13 cellular contexts compared by ENCODE assay signal in the genomic region with DNA sequence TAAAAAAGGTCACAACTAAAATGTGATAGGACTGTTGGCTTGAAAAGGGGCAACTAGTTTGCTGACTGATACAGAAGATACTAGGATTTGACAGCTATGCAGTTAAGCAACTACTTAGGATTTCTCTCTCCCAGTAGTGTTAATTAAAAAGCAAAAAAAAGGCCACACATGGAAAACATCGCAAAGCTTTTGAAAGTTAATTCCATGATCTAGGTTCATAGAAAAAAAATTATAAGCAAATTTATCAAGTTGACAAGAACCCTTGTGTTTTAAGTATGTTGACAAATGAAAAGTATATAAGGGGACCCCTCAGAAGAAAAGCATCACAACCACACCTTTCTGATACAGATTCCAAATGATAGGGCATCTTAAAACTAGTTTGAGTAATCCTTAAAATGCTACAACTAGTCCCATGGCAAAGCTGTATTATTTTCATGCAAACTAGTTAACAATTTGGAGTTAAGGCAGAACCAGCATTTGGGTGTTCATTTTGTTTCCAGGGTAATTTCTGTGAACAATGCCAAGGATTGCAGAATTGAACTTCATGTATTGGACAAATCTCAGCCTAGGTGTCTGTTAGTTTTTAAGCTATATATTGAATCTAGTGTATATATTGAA. TPM values are rescaled to one million over a fixed set of nuclear protein-coding genes. Genes with fewer than 3 reads are reported as not detected.
DNase-seq lines count a peak whose midpoint lies in the region; ATAC-seq and TF ChIP-seq lines count a peak whose summit lies in the region.
"Had no signal": no experiment of that assay in that cellular context is flagged by ENCODE, and none has a peak within 500 bp of the region (broad histone marks: within the 10 kb centered on the region; RNA-seq: fewer than 3 reads in every experiment).

No MANE protein-coding gene starts in this region.

- no peak overlapping the region for H3K27ac ChIP-seq in naive thymus-derived CD4-positive, alpha-beta T cell (ENCODE audit: low read depth, low read length)

- no peaks in the 10 kb centered on the region for H3K27me3 Mint-ChIP-seq in CD14-positive monocyte (ENCODE audit: low read depth in 3 of 3)
- no peaks in the 10 kb centered on the region for H3K27me3 Mint-ChIP-seq in activated CD8-positive, alpha-beta T cell treated with anti-CD3 and anti-CD28 coated beads for 36 hours
- H3K27me3 Mint-ChIP-seq in naive thymus-derived CD4-positive, alpha-beta T cell, result no peaks in the 10 kb centered on the region

- CTCF ChIA-PET in activated CD8-positive, alpha-beta T cell treated with anti-CD3 and anti-CD28 coated beads for 36 hours (lab: Charles Lee), result interaction anchor here (1.3 to 1.4 kb wide), 2 partner anchors 12 to 153 kb away, joined by 4 to 6 read pairs; no protein-coding TSS in a partner anchor
- CTCF ChIA-PET in naive thymus-derived CD4-positive, alpha-beta T cell (lab: Charles Lee), result interaction anchor here (1.1 kb wide), 1 partner anchor 17 kb away, joined by 3 read pairs; the partner anchor contains the start of gene SRSF10

- H3K4me3 Mint-ChIP-seq in CD14-positive monocyte, result no peak overlapping the region
- H3K4me3 Mint-ChIP-seq in activated CD8-positive, alpha-beta T cell treated with anti-CD3 and anti-CD28 coated beads for 36 hours, result peak overlapping the region; percentile 38
- no peak overlapping the region for H3K4me3 Mint-ChIP-seq in naive thymus-derived CD4-positive, alpha-beta T cell

- H3K36me3 Mint-ChIP-seq in CD14-positive monocyte, result peaks cover 38 to 50% of the 10 kb centered on the region in 2 donors
- H3K36me3 Mint-ChIP-seq in activated CD8-positive, alpha-beta T cell treated with anti-CD3 and anti-CD28 coated beads for 36 hours (ENCODE audit: low read depth), result peaks cover 67% of the 10 kb centered on the region
- peaks cover 5 to 34% (median 30%) of the 10 kb centered on the region in 5 donors for H3K36me3 Mint-ChIP-seq in naive thymus-derived CD4-positive, alpha-beta T cell

- no peak for ATAC-seq in activated CD8-positive, alpha-beta T cell treated with anti-CD3 and anti-CD28 coated beads for 36 hours
- no peak for ATAC-seq in naive thymus-derived CD4-positive, alpha-beta T cell
- no peak for ATAC-seq in HG02759 (IDR thresholded peaks at IDR 0.05; ENCODE audit: unreplicated experiment)

- TF ChIP-seq CTCF in CD14-positive monocyte (IDR thresholded peaks at IDR 0.05), result no peak
- TF ChIP-seq CTCF in activated CD8-positive, alpha-beta T cell treated with anti-CD3 and anti-CD28 coated beads for 36 hours (IDR thresholded peaks at IDR 0.05), result no peak

- peaks cover 6 to 12% (median 11%) of the 10 kb centered on the region in 3 experiments for H3K36me3 ChIP-seq in naive thymus-derived CD4-positive, alpha-beta T cell (ENCODE audit: control insufficient read depth in 2 of 3, insufficient read depth in 3 of 3, low read length in 3 of 3)

- H3K9me3 Mint-ChIP-seq in CD14-positive monocyte, result no peaks in the 10 kb centered on the region
- H3K9me3 Mint-ChIP-seq in activated CD8-positive, alpha-beta T cell treated with anti-CD3 and anti-CD28 coated beads for 36 hours, result no peaks in the 10 kb centered on the region
- peaks cover 0 to 4% (median 0%) of the 10 kb centered on the region in 11 donors for H3K9me3 Mint-ChIP-seq in naive thymus-derived CD4-positive, alpha-beta T cell

- H3K27ac Mint-ChIP-seq in CD14-positive monocyte, result peak overlapping the region in 5 of 7 donors; percentile 7 to 85 (median 46)
- H3K27ac Mint-ChIP-seq in activated CD8-positive, alpha-beta T cell treated with anti-CD3 and anti-CD28 coated beads for 36 hours, result peak overlapping the region; percentile 83
- H3K27ac Mint-ChIP-seq in naive thymus-derived CD4-positive, alpha-beta T cell, result peak overlapping the region in 7 of 9 donors; percentile 23 to 79 (median 72)

- POLR2A ChIA-PET in activated CD8-positive, alpha-beta T cell treated with anti-CD3 and anti-CD28 coated beads for 36 hours (lab: Charles Lee), result interaction anchor here (1.0 to 8.7 kb wide), 5 partner anchors 8 to 138 kb away, joined by 3 to 128 read pairs (median 4); partner anchors contain the start of genes HMGCL and SRSF10
- POLR2A ChIA-PET in naive thymus-derived CD4-positive, alpha-beta T cell (lab: Charles Lee), result interaction anchor here (0.8 to 5.1 kb wide), 3 partner anchors 12 to 25 kb away, joined by 3 to 67 read pairs (median 6); partner anchors contain the start of gene SRSF10

- DNase-seq in CD14-positive monocyte (ENCODE audit: low spot score) (no peak), RPMI8226 (no peak), NK-92 (lab: John Stamatoyannopoulos, UW; ENCODE audit: unreplicated experiment) (no peak), GOT3 (lab: John Stamatoyannopoulos, UW) (no peak)
- no peak for DNase-seq in activated CD8-positive, alpha-beta T cell treated with anti-CD3 and anti-CD28 coated beads for 36 hours
- no peak for DNase-seq in naive thymus-derived CD4-positive, alpha-beta T cell
- DNase-seq: activated CD4-positive, alpha-beta T cell treated with anti-CD3 and anti-CD28 coated beads, Interleukin-2, amount 50 U/mL, for 4 hours; dermis blood vessel endothelial cell; Kasumi-1; NCI-H774; nucleus accumbens had no signal

- peaks cover 4 to 22% of the 10 kb centered on the region in 2 donors for H3K4me1 ChIP-seq in naive thymus-derived CD4-positive, alpha-beta T cell (ENCODE audit: control insufficient read depth in 2 of 2, insufficient read depth in 2 of 2, low read length in 2 of 2)

- no peak overlapping the region for H3K4me3 ChIP-seq in naive thymus-derived CD4-positive, alpha-beta T cell (ENCODE audit: low read length)

- peak; percentile 36 for TF ChIP-seq POLR2A in GM18951 (IDR thresholded peaks at IDR 0.05; ENCODE audit: extremely low read depth, insufficient read depth, insufficient read length)

- no peaks in the 10 kb centered on the region for H3K27me3 ChIP-seq in naive thymus-derived CD4-positive, alpha-beta T cell (ENCODE audit: control insufficient read depth in 2 of 2, insufficient read depth in 2 of 2, low read length in 2 of 2)

- H3K4me1 Mint-ChIP-seq in CD14-positive monocyte, result peaks cover 34% of the 10 kb centered on the region
- peaks cover 66% of the 10 kb centered on the region for H3K4me1 Mint-ChIP-seq in activated CD8-positive, alpha-beta T cell treated with anti-CD3 and anti-CD28 coated beads for 36 hours (ENCODE audit: low read depth)
- peaks cover 22 to 80% (median 62%) of the 10 kb centered on the region in 7 donors for H3K4me1 Mint-ChIP-seq in naive thymus-derived CD4-positive, alpha-beta T cell

- in situ Hi-C loops in GM18951 (cut with MboI; ENCODE audit: low sequenced_read_pairs, unreplicated experiment), result no loop called here

- no peaks in the 10 kb centered on the region for H3K9me3 ChIP-seq in naive thymus-derived CD4-positive, alpha-beta T cell (ENCODE audit: control insufficient read depth in 2 of 3, low read length in 3 of 3)

- intact Hi-C loops in CD14-positive monocyte (cut with micrococcal nuclease), result no loop called here
- intact Hi-C loops in activated CD8-positive, alpha-beta T cell treated with anti-CD3 and anti-CD28 coated beads for 36 hours (cut with micrococcal nuclease), result no loop called here
- intact Hi-C loops in naive thymus-derived CD4-positive, alpha-beta T cell (cut with micrococcal nuclease), result loop anchor here in 1 of 2 donors (1.0 kb wide), 1 partner anchor 13 kb away; no protein-coding TSS in a partner anchor

RNA-seq across cellular contexts. Expression of gene PNRC2, which starts 4.1 kb away (rescaled TPM):
- 10 to 100 TPM; 71.7 to 89.7 TPM for polyA plus RNA-seq in CD14-positive monocyte
- 100 to 1,000 TPM; 130 to 133 TPM for total RNA-seq in activated CD8-positive, alpha-beta T cell treated with anti-CD3 and anti-CD28 coated beads for 36 hours
- 100 to 1,000 TPM; 139 to 180 (median 161) TPM for total RNA-seq in naive thymus-derived CD4-positive, alpha-beta T cell
- 100 to 1,000 TPM; 142 to 151 TPM for polyA plus RNA-seq in naive thymus-derived CD4-positive, alpha-beta T cell

RNA-seq across cellular contexts. Expression of gene SRSF10, which starts 16.4 kb away (rescaled TPM):
- polyA plus RNA-seq in CD14-positive monocyte, result 10 to 100 TPM; 75.6 to 76.2 TPM
- total RNA-seq in activated CD8-positive, alpha-beta T cell treated with anti-CD3 and anti-CD28 coated beads for 36 hours, result 100 to 1,000 TPM; 203 to 206 TPM
- total RNA-seq in naive thymus-derived CD4-positive, alpha-beta T cell, result 100 to 1,000 TPM; 170 to 252 (median 193) TPM
- polyA plus RNA-seq in naive thymus-derived CD4-positive, alpha-beta T cell, result 100 to 1,000 TPM; 108 to 132 TPM

RNA-seq across cellular contexts. Expression of gene CNR2, which starts 50.6 kb away (rescaled TPM):
- under 1 TPM; 0.03 to 0.12 TPM for polyA plus RNA-seq in CD14-positive monocyte
- under 1 TPM; 0.25 TPM for total RNA-seq in activated CD8-positive, alpha-beta T cell treated with anti-CD3 and anti-CD28 coated beads for 36 hours
- 1 to 10 TPM in 1 of 5 experiments, under 1 TPM in 4; 0.05 to 2.8 (median 0.24) TPM for total RNA-seq in naive thymus-derived CD4-positive, alpha-beta T cell
- polyA plus RNA-seq in naive thymus-derived CD4-positive, alpha-beta T cell, result under 1 TPM in 1 of 2 donors, not detected in 1; 0.17 TPM
- total RNA-seq: dermis blood vessel endothelial cell had no signal
